Comparison of ENCODE assay signal across 8 cellular contexts in genomic region chr6:110815260-110816109, GRCh38. TPM values are rescaled to one million over a fixed set of nuclear protein-coding genes. Genes with fewer than 3 reads are reported as not detected.
DNase-seq lines count a peak whose midpoint lies in the region; TF ChIP-seq lines count a peak whose summit lies in the region.

TSS of gene CDK19 (minus strand) at chr6:110815469. CDS start at chr6:110815136, 333 bp downstream.

- intact Hi-C loops in stomach (cut with DNase I; ENCODE audit: low total_unique reads), result loop anchor here (10.0 kb wide), 1 partner anchor 139 kb away; the partner anchor contains the start of gene GTF3C6

- H3K9me3 ChIP-seq in ES-I3 (ENCODE audit: control insufficient read depth, insufficient read depth, low read length) (no peaks in the 10 kb centered on the region), HAP-1 (no peaks in the 10 kb centered on the region), MM.1S (replicated peaks; ENCODE audit: insufficient read depth, low read length) (no peaks in the 10 kb centered on the region), neural cell (ENCODE audit: low read length) (no peaks in the 10 kb centered on the region), stomach (no peaks in the 10 kb centered on the region)

- 0 to 1% (median 1%) methylated on average over 33 to 59 of the region's 59 CpGs for WGBS in stomach, 5 donors

- TF ChIP-seq POLR2A in stomach (IDR thresholded peaks at IDR 0.05), result peak in 2 of 4 donors; percentile 64 to 96

- H3K36me3 ChIP-seq in ES-I3 (ENCODE audit: insufficient read depth, low read length), result no peaks in the 10 kb centered on the region
- no peaks in the 10 kb centered on the region for H3K36me3 ChIP-seq in HAP-1 (replicated peaks)
- no peaks in the 10 kb centered on the region for H3K36me3 ChIP-seq in MM.1S (replicated peaks; ENCODE audit: insufficient read depth, low read length)
- no peaks in the 10 kb centered on the region for H3K36me3 ChIP-seq in neural cell (ENCODE audit: insufficient read depth, low read length)
- H3K36me3 ChIP-seq in stomach, result no peaks in the 10 kb centered on the region

- no peaks in the 10 kb centered on the region for H3K9me2 ChIP-seq in MM.1S (replicated peaks; ENCODE audit: insufficient read depth, low read length)
- no peaks in the 10 kb centered on the region for H3K9me2 ChIP-seq in neural cell (ENCODE audit: insufficient read depth, low read length)

- H3K27me3 ChIP-seq in HAP-1 (ENCODE audit: low read depth), result no peaks in the 10 kb centered on the region
- no peaks in the 10 kb centered on the region for H3K27me3 ChIP-seq in MM.1S (replicated peaks; ENCODE audit: insufficient read depth, low read length)
- H3K27me3 ChIP-seq in neural cell (ENCODE audit: insufficient read depth, low read depth, low read length), result no peaks in the 10 kb centered on the region
- H3K27me3 ChIP-seq in stomach, result no peaks in the 10 kb centered on the region

- in situ Hi-C loops in HAP-1 (cut with MboI; ENCODE audit: low sequenced_read_pairs), result loop anchor here (5.0 kb wide), 1 partner anchor 62 kb away; no protein-coding TSS in a partner anchor

- H4K20me1 ChIP-seq in MM.1S (ENCODE audit: insufficient read depth, low read length) (no peaks in the 10 kb centered on the region), neural cell (ENCODE audit: insufficient read depth) (no peaks in the 10 kb centered on the region)

- H3K4me1 ChIP-seq in ES-I3 (ENCODE audit: insufficient read depth, low read length) (no peaks in the 10 kb centered on the region; the same call in 1 of the 2 replicates), HAP-1 (peaks cover 15% of the 10 kb centered on the region), MM.1S (ENCODE audit: low read length) (peaks cover 15% of the 10 kb centered on the region), stomach (peaks cover 0 to 39% (median 15%) of the 10 kb centered on the region in 4 donors)

- peak within 1 kb of the TSS; percentile 77 for H3K4me3 ChIP-seq in HAP-1
- peak within 1 kb of the TSS; percentile 75 for H3K4me3 ChIP-seq in MM.1S (ENCODE audit: low read length)
- peak within 1 kb of the TSS; percentile 89 for H3K4me3 ChIP-seq in fibroblast of villous mesenchyme (ENCODE audit: low read depth, low read length)
- H3K4me3 ChIP-seq in neural cell (ENCODE audit: low read length), result peak within 1 kb of the TSS; percentile 89
- H3K4me3 ChIP-seq in stomach, result peak within 1 kb of the TSS; percentile 89 to 96 (median 94)

- H3K4me2 ChIP-seq in MM.1S (ENCODE audit: low read depth, low read length) (peak within 1 kb of the TSS; percentile 71), neural cell (ENCODE audit: low read length) (peak within 1 kb of the TSS; percentile 100)

- H3K9ac ChIP-seq in ES-I3 (ENCODE audit: low read depth, low read length), result peak within 1 kb of the TSS; percentile 89
- peak within 1 kb of the TSS; percentile 81 for H3K9ac ChIP-seq in MM.1S (ENCODE audit: low read length)
- peak within 1 kb of the TSS; percentile 93 for H3K9ac ChIP-seq in neural cell (ENCODE audit: low read length)

- TF ChIP-seq RAD21 in neural cell (conservative IDR thresholded peaks at IDR 0.05), result no peak

- DNase-seq in HAP-1 (ENCODE audit: low spot score in 2 of 2), result peak; percentile 98
- peak; percentile 99 for DNase-seq in MM.1S
- peak; percentile 95 for DNase-seq in SIG-M5 (lab: John Stamatoyannopoulos, UW)
- DNase-seq in activated gamma-delta T cell treated with Interleukin-2 at 50 U/mL for 16 hours, result peak; percentile 98
- DNase-seq in fibroblast of villous mesenchyme (ENCODE audit: low read depth), result peak; percentile 98
- DNase-seq in stomach, result peak; percentile 99

- peak; percentile 42 for TF ChIP-seq EP300 in neural cell (conservative IDR thresholded peaks at IDR 0.05; ENCODE audit: poor library complexity, severe bottlenecking)
- no peak for TF ChIP-seq EP300 in stomach (IDR thresholded peaks at IDR 0.05)

- no peak for TF ChIP-seq CTCF in MM.1S (IDR thresholded peaks at IDR 0.05; ENCODE audit: low read length)
- TF ChIP-seq CTCF in fibroblast of villous mesenchyme (IDR thresholded peaks at IDR 0.05; ENCODE audit: insufficient read depth, low read depth, low read length), result no peak
- TF ChIP-seq CTCF in neural cell (IDR thresholded peaks at IDR 0.05; ENCODE audit: poor library complexity, severe bottlenecking), result no peak
- no peak for TF ChIP-seq CTCF in stomach (IDR thresholded peaks at IDR 0.05)

- peak within 1 kb of the TSS; percentile 90 for H3K27ac ChIP-seq in MM.1S (ENCODE audit: low read length)
- peak within 1 kb of the TSS; percentile 95 for H3K27ac ChIP-seq in neural cell (ENCODE audit: low read length)
- H3K27ac ChIP-seq in stomach, result peak within 1 kb of the TSS; percentile 87 to 98 (median 95)

- peak within 1 kb of the TSS; percentile 97 for H2AFZ ChIP-seq in MM.1S (ENCODE audit: low read length)
- peak within 1 kb of the TSS; percentile 85 for H2AFZ ChIP-seq in neural cell (ENCODE audit: low read depth, low read length)

- H3K79me2 ChIP-seq in MM.1S (ENCODE audit: low read length) (peaks cover 37% of the 10 kb centered on the region), neural cell (replicated peaks; ENCODE audit: insufficient read depth, low read length) (peaks cover 40% of the 10 kb centered on the region)

- H3F3A ChIP-seq in MM.1S (ENCODE audit: insufficient read depth, low read length) (peaks cover 14% of the 10 kb centered on the region), neural cell (ENCODE audit: insufficient read depth, low read length, poor library complexity, severe bottlenecking) (no peaks in the 10 kb centered on the region)

TF ChIP-seq in neural cell, 6 proteins besides CTCF, POLR2A, EP300 and RAD21:
- TF ChIP-seq REST (IDR thresholded peaks at IDR 0.05; ENCODE audit: borderline replicate concordance) (peak; percentile 60), TAF1 (IDR thresholded peaks at IDR 0.05; ENCODE audit: low read depth) (peak; percentile 83), SMC3 (conservative IDR thresholded peaks at IDR 0.05; ENCODE audit: poor library complexity) (peak; percentile 30), POLR2AphosphoS5 (IDR thresholded peaks at IDR 0.05) (peak; percentile 80), EZH2 (IDR thresholded peaks at IDR 0.05; ENCODE audit: borderline replicate concordance, insufficient read depth, low read length, poor library complexity, severe bottlenecking) (no peak), MXI1 (conservative IDR thresholded peaks at IDR 0.05; ENCODE audit: poor library complexity, severe bottlenecking) (peak; percentile 88)

RNA-seq across cellular contexts. Expression of gene CDK19, which starts in this region (rescaled TPM):
- total RNA-seq in fibroblast of villous mesenchyme, result 9.9 and 10.3 TPM in 2 replicates
- polyA plus RNA-seq in neural cell, result 39.0 and 40.7 TPM in 2 replicates
- 62.6 and 77.6 TPM in 2 replicates for polyA minus RNA-seq in neural cell
- 10 to 100 TPM in 3 of 5 donors, 1 to 10 TPM in 2; 5.5 to 23.5 (median 13.4) TPM for total RNA-seq in stomach
- 1 to 10 TPM; 5.4 to 7.3 (median 5.9) TPM for polyA plus RNA-seq in stomach

Comparison
In these comparisons a context has a peak if more than half of its experiments do, and no peak if none do; other contexts are left out.
1. Peak in every context shown above with its lines: DNase-seq, H3K4me3 ChIP-seq and H3K27ac ChIP-seq.